In the genomic region with DNA sequence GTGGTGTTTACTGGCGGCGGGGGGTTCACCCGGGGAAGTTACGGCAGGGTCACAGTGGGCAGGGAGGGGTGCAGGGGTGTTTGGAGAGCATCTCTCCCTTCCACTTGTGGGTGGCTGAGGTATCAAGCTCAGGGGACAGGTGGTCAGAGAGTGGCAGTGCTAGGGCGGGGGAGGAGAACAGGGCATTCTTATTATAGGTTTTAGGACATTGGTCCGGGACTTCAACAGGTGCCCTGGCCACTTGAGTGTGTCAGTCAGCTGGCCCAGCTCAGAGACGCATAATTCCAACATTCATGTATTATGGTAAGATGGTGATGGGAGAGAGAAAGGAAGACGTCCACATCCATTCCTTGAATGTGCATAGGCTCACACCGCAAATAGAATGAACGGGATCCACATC, we compare ENCODE assay signal across 25 cellular contexts.
"Had no signal": no experiment of that assay in that cellular context is flagged by ENCODE, and none has a peak within 500 bp of the region (broad histone marks: within the 10 kb centered on the region; RNA-seq: fewer than 3 reads in every experiment).

No MANE protein-coding gene starts in this region.

- H3K4me1 Mint-ChIP-seq: activated T-helper 17 cell treated with anti-CD3 and anti-CD28 coated beads, Interleukin-2, amount 50 U/mL, for 72 hours had no signal

- H3K27ac Mint-ChIP-seq: activated naive CD8-positive, alpha-beta T cell; activated T-cell treated with anti-CD3 and anti-CD28 coated beads, Interleukin-2, amount 50 U/mL, for 24 hours; activated T-helper 17 cell treated with anti-CD3 and anti-CD28 coated beads, Interleukin-2, amount 50 U/mL, for 72 hours; naive thymus-derived CD8-positive, alpha-beta T cell; stimulated activated naive CD8-positive, alpha-beta T cell treated with anti-CD3 and anti-CD28 coated beads, Interleukin-15, Interleukin-2, amounts not matched to agents 100 ng/mL and 50 ng/mL, for 24 hours; T-cell; T-helper 2 cell treated with Interferon-gamma antibody and Interleukin-4, amounts not matched to agents 5 μg/mL and 100 μg/mL, for 36 hours had no signal

- H3K36me3 ChIP-seq: adrenal gland, ascending aorta, brain microvascular endothelial cell, lower lobe of right lung, thyroid gland had no signal

- H2AFZ ChIP-seq: parathyroid adenoma had no signal

- H3K4me3 ChIP-seq: adrenal gland, ascending aorta, coronary artery, lower lobe of right lung, thyroid gland had no signal

- H3K27me3 ChIP-seq: adrenal gland, ascending aorta, brain microvascular endothelial cell, thyroid gland had no signal

- H3K9ac ChIP-seq: parathyroid adenoma had no signal

- H3K4me3 Mint-ChIP-seq: activated naive CD8-positive, alpha-beta T cell; activated T-cell treated with anti-CD3 and anti-CD28 coated beads, Interleukin-2, amount 50 U/mL, for 24 hours; activated T-helper 17 cell treated with anti-CD3 and anti-CD28 coated beads, Interleukin-2, amount 50 U/mL, for 72 hours; naive thymus-derived CD8-positive, alpha-beta T cell; stimulated activated naive CD8-positive, alpha-beta T cell treated with anti-CD3 and anti-CD28 coated beads, Interleukin-15, Interleukin-2, amounts not matched to agents 100 ng/mL and 50 ng/mL, for 24 hours; T-cell; T-helper 2 cell treated with Interferon-gamma antibody and Interleukin-4, amounts not matched to agents 5 μg/mL and 100 μg/mL, for 36 hours had no signal

- H3K36me3 Mint-ChIP-seq: activated naive CD8-positive, alpha-beta T cell; naive thymus-derived CD8-positive, alpha-beta T cell; T-cell had no signal

- H3K27ac ChIP-seq: adrenal gland, ascending aorta, brain microvascular endothelial cell, coronary artery, lower lobe of right lung, parathyroid adenoma, thyroid gland, VCaP had no signal

- H3K4me1 ChIP-seq: ascending aorta had no signal

- H3K9me3 ChIP-seq: adrenal gland, ascending aorta, lower lobe of right lung, thyroid gland had no signal

- H3K9me3 Mint-ChIP-seq: activated T-cell treated with anti-CD3 and anti-CD28 coated beads, Interleukin-2, amount 50 U/mL, for 24 hours; activated T-helper 17 cell treated with anti-CD3 and anti-CD28 coated beads, Interleukin-2, amount 50 U/mL, for 72 hours; naive thymus-derived CD8-positive, alpha-beta T cell; stimulated activated naive CD8-positive, alpha-beta T cell treated with anti-CD3 and anti-CD28 coated beads, Interleukin-15, Interleukin-2, amounts not matched to agents 100 ng/mL and 50 ng/mL, for 24 hours; T-cell; T-helper 2 cell treated with Interferon-gamma antibody and Interleukin-4, amounts not matched to agents 5 μg/mL and 100 μg/mL, for 36 hours had no signal

- ATAC-seq: activated CD4-positive, CD25-positive, alpha-beta regulatory T cell treated with anti-CD3 and anti-CD28 coated beads, Interleukin-2, amount 50 U/mL, for 24 hours; activated T-helper 17 cell treated with anti-CD3 and anti-CD28 coated beads, Interleukin-2, amount 50 U/mL, for 72 hours; left lobe of liver; lower lobe of right lung; naive thymus-derived CD8-positive, alpha-beta T cell; sciatic nerve; T-cell had no signal

- H3K79me2 ChIP-seq: parathyroid adenoma had no signal

- DNase-seq: activated CD8-positive, alpha-beta memory T cell treated with anti-CD3 and anti-CD28 coated beads for 24 hours; activated CD8-positive, alpha-beta memory T cell treated with anti-CD3 and anti-CD28 coated beads, Interleukin-2, amount 50 U/mL, for 4 hours; activated T-cell treated with anti-CD3 and anti-CD28 coated beads, Interleukin-2, amount 50 U/mL, for 24 hours; adrenal gland; brain microvascular endothelial cell; foreskin fibroblast; kidney; lower lobe of right lung; mesendoderm; naive thymus-derived CD8-positive, alpha-beta T cell; stimulated activated CD4-positive, alpha-beta T cell treated with anti-CD3 and anti-CD28 coated beads, Interleukin-4, amount 100 ng/mL, for 24 hours; substantia nigra; T-cell; thyroid gland had no signal
